Comparison of ENCODE assay signal across 9 cellular contexts in the genomic region with DNA sequence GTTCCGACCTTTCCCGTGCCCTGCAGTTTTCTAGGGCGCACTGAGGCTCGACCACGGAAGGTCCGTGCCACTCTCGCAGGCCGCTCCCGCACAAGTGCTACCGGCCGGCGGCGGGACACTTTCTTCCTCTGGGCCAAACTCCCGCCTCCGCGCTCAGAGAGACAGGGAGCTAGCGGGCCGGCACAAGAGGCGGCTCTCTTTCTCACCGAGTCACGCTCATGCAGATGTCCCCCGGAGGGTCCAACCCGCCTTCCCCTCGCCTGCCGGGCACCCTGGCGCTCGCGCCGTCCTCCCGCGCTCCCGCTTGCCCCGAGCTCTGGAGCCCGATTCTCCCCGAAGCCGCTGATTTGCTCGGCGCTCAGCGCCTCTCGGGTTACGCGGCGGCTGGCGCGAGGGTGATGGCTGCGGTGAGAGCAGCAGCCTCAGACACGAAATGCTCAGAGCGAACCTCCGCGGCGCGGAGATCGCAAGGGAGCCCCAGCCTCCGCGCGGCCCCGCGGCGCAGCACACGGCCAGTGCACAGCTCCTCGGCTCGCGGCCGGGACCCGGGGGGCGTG. TPM values are rescaled to one million over a fixed set of nuclear protein-coding genes. Genes with fewer than 3 reads are reported as not detected.
DNase-seq lines count a peak whose midpoint lies in the region; ATAC-seq and TF ChIP-seq lines count a peak whose summit lies in the region.
"Had no signal": no experiment of that assay in that cellular context is flagged by ENCODE, and none has a peak within 500 bp of the region (broad histone marks: within the 10 kb centered on the region; RNA-seq: fewer than 3 reads in every experiment).

No MANE protein-coding gene starts in this region.

- peak; percentile 40 for ATAC-seq in CD8-positive, alpha-beta T cell
- ATAC-seq in effector memory CD8-positive, alpha-beta T cell (replicated peaks), result peak; percentile 54
- no peak for ATAC-seq in thoracic aorta (ENCODE audit: insufficient number of reproducible peaks, low FRiP score, low read depth)

- H2BK5ac ChIP-seq in mesenchymal stem cell (ENCODE audit: low read depth, low read length, poor library complexity, severe bottlenecking), result no peak overlapping the region

- H2AFZ ChIP-seq in mesenchymal stem cell (ENCODE audit: low read depth, low read length), result no peak overlapping the region

- intact Hi-C loops in CD8-positive, alpha-beta T cell (cut with DNase I, micrococcal nuclease), result loop anchor here (1.0 to 10.0 kb wide), 2 partner anchors 37 to 258 kb away; no protein-coding TSS in a partner anchor

- no peak overlapping the region for H3K14ac ChIP-seq in mesenchymal stem cell (ENCODE audit: low read length in 2 of 2)

- peak overlapping the region; percentile 41 for H3K9ac ChIP-seq in mesenchymal stem cell (ENCODE audit: low read length)

- no peak overlapping the region for H2AK5ac ChIP-seq in mesenchymal stem cell (ENCODE audit: low read length, severe bottlenecking)

- no peak overlapping the region for H3K4ac ChIP-seq in mesenchymal stem cell (ENCODE audit: low read depth in 1 of 2, low read length in 2 of 2)

- no peak overlapping the region for H3K18ac ChIP-seq in mesenchymal stem cell (ENCODE audit: low read depth in 1 of 2, low read length in 2 of 2)

- H3K36me3 Mint-ChIP-seq in CD8-positive, alpha-beta T cell, result no peaks in the 10 kb centered on the region
- H3K36me3 Mint-ChIP-seq in effector memory CD8-positive, alpha-beta T cell (ENCODE audit: insufficient read depth), result peaks cover 3% of the 10 kb centered on the region
- H3K36me3 Mint-ChIP-seq: natural killer cell had no signal

- no peak overlapping the region for H3K23ac ChIP-seq in mesenchymal stem cell (ENCODE audit: low read length in 2 of 2)

- no peak overlapping the region for H3K27ac ChIP-seq in CD8-positive, alpha-beta T cell (ENCODE audit: low read depth, low read length)
- no peak overlapping the region for H3K27ac ChIP-seq in SJCRH30
- no peak overlapping the region for H3K27ac ChIP-seq in mesenchymal stem cell (ENCODE audit: low read length, poor library complexity, severe bottlenecking)
- H3K27ac ChIP-seq in thoracic aorta, result no peak overlapping the region

- H3K27me3 ChIP-seq in CD8-positive, alpha-beta T cell (ENCODE audit: insufficient read depth, low read length), result peaks cover 8% of the 10 kb centered on the region
- H3K27me3 ChIP-seq in SJCRH30 (peaks cover 15% of the 10 kb centered on the region), mesenchymal stem cell (ENCODE audit: control insufficient read depth in 1 of 2, insufficient read depth in 1 of 2, low read length in 2 of 2) (peaks cover 71 to 91% of the 10 kb centered on the region in 2 experiments), thoracic aorta (replicated peaks; ENCODE audit: insufficient read depth) (no peaks in the 10 kb centered on the region)

- no peaks in the 10 kb centered on the region for H3K9me3 ChIP-seq in CD8-positive, alpha-beta T cell (ENCODE audit: low read length)
- H3K9me3 ChIP-seq in SJCRH30 (replicated peaks) (no peaks in the 10 kb centered on the region), mesenchymal stem cell (ENCODE audit: control insufficient read depth, low read length) (no peaks in the 10 kb centered on the region), thoracic aorta (no peaks in the 10 kb centered on the region)

- H3K4me3 ChIP-seq in CD8-positive, alpha-beta T cell (ENCODE audit: low read depth, low read length), result peak overlapping the region; percentile 33
- H3K4me3 ChIP-seq in SJCRH30 (peak overlapping the region; percentile 52), mesenchymal stem cell (ENCODE audit: insufficient read depth in 1 of 2, low read depth in 1 of 2, low read length in 2 of 2) (peak overlapping the region; percentile 49 to 70), thoracic aorta (peak overlapping the region; percentile 73)

- CTCF ChIA-PET in CD8-positive, alpha-beta T cell (lab: Charles Lee), result interaction anchor here (1.2 to 2.4 kb wide), 7 partner anchors 8 to 69 kb away, joined by 3 to 6 read pairs (median 4); no protein-coding TSS in a partner anchor
- CTCF ChIA-PET in HEK293T (lab: Yijun Ruan, JAX), result interaction anchor here (0.7 to 2.6 kb wide), 7 partner anchors 10 to 330 kb away, joined by 3 to 12 read pairs (median 8); no protein-coding TSS in a partner anchor

- no peak overlapping the region for H2BK12ac ChIP-seq in mesenchymal stem cell (ENCODE audit: low read length in 2 of 2)

- peaks cover 16% of the 10 kb centered on the region for H3K4me1 Mint-ChIP-seq in CD8-positive, alpha-beta T cell (ENCODE audit: low read depth)
- H3K4me1 Mint-ChIP-seq in effector memory CD8-positive, alpha-beta T cell (ENCODE audit: low read depth in 2 of 2), result peaks cover 10 to 11% of the 10 kb centered on the region in 2 donors

- no peak overlapping the region for H4K8ac ChIP-seq in mesenchymal stem cell (ENCODE audit: low read length)

- no peaks in the 10 kb centered on the region for H3K36me3 ChIP-seq in CD8-positive, alpha-beta T cell (ENCODE audit: insufficient read depth, low read length)
- no peaks in the 10 kb centered on the region for H3K36me3 ChIP-seq in SJCRH30
- no peaks in the 10 kb centered on the region for H3K36me3 ChIP-seq in mesenchymal stem cell (ENCODE audit: control insufficient read depth in 1 of 2, insufficient read depth in 2 of 2, low read depth in 1 of 2, low read length in 2 of 2)
- no peaks in the 10 kb centered on the region for H3K36me3 ChIP-seq in thoracic aorta

- no peak for DNase-seq in CD8-positive, alpha-beta T cell
- peak; percentile 68 for DNase-seq in HEK293T (ENCODE audit: extremely low spot score)
- peak; percentile 71 to 80 for DNase-seq in SJCRH30
- no peak for DNase-seq in effector memory CD8-positive, alpha-beta T cell
- DNase-seq in mesenchymal stem cell, result peak; percentile 70
- DNase-seq in thoracic aorta (ENCODE audit: low spot score), result no peak
- no peak for DNase-seq in pons (ENCODE audit: low spot score)
- no peak for DNase-seq in cortex of kidney (lab: John Stamatoyannopoulos, UW)
- DNase-seq: natural killer cell had no signal

- peak overlapping the region; percentile 58 for H3K4me3 Mint-ChIP-seq in CD8-positive, alpha-beta T cell
- H3K4me3 Mint-ChIP-seq in effector memory CD8-positive, alpha-beta T cell, result peak overlapping the region; percentile 54 to 65

- H3K27ac Mint-ChIP-seq in CD8-positive, alpha-beta T cell, result no peak overlapping the region
- no peak overlapping the region for H3K27ac Mint-ChIP-seq in effector memory CD8-positive, alpha-beta T cell
- H3K27ac Mint-ChIP-seq: natural killer cell had no signal

- TF ChIP-seq CTCF in CD8-positive, alpha-beta T cell (IDR thresholded peaks at IDR 0.05), result no peak
- no peak for TF ChIP-seq CTCF in thoracic aorta (IDR thresholded peaks at IDR 0.05)

- no peak overlapping the region for H4K91ac ChIP-seq in mesenchymal stem cell (ENCODE audit: low read length)

- WGBS in mesenchymal stem cell, result under 1% methylated on average over 31 of the region's 66 CpGs

- H2BK15ac ChIP-seq in mesenchymal stem cell (ENCODE audit: low read depth, poor library complexity, severe bottlenecking), result no peak overlapping the region

- no peak overlapping the region for H2BK120ac ChIP-seq in mesenchymal stem cell (ENCODE audit: low read depth, low read length)

- H3K79me1 ChIP-seq in mesenchymal stem cell (replicated peaks; ENCODE audit: low read length, poor library complexity, severe bottlenecking), result no peaks in the 10 kb centered on the region

- POLR2A ChIA-PET in CD8-positive, alpha-beta T cell (lab: Charles Lee), result no interaction called here
- POLR2A ChIA-PET in HEK293T (lab: Yijun Ruan, JAX), result interaction anchor here (0.6 to 1.4 kb wide), 2 partner anchors 15 to 34 kb away, joined by 3 to 6 read pairs; no protein-coding TSS in a partner anchor

- no peaks in the 10 kb centered on the region for H3K9me3 Mint-ChIP-seq in CD8-positive, alpha-beta T cell
- no peaks in the 10 kb centered on the region for H3K9me3 Mint-ChIP-seq in effector memory CD8-positive, alpha-beta T cell
- H3K9me3 Mint-ChIP-seq: natural killer cell had no signal

- H3K4me1 ChIP-seq in CD8-positive, alpha-beta T cell (ENCODE audit: insufficient read depth, low read length), result peaks cover 11% of the 10 kb centered on the region
- H3K4me1 ChIP-seq in SJCRH30 (no peaks in the 10 kb centered on the region), mesenchymal stem cell (ENCODE audit: control insufficient read depth, insufficient read depth, low read depth, low read length) (peaks cover 12% of the 10 kb centered on the region), thoracic aorta (ENCODE audit: control insufficient read depth in 1 of 2, low read depth in 2 of 2) (peaks cover 14 to 29% of the 10 kb centered on the region in 2 donors)

- H3K27me3 Mint-ChIP-seq in CD8-positive, alpha-beta T cell (ENCODE audit: low read depth), result peaks cover 56% of the 10 kb centered on the region
- peaks cover 69 to 96% of the 10 kb centered on the region in 2 donors for H3K27me3 Mint-ChIP-seq in effector memory CD8-positive, alpha-beta T cell

- peak overlapping the region; percentile 69 for H3K4me2 ChIP-seq in mesenchymal stem cell (ENCODE audit: low read length, poor library complexity, severe bottlenecking)

TF ChIP-seq in HEK293T, 16 proteins besides CTCF, POLR2A, EP300 and RAD21:
- TF ChIP-seq FOXK2 (IDR thresholded peaks at IDR 0.05), result no peak
- peak; percentile 72 for TF ChIP-seq L3MBTL2 (conservative IDR thresholded peaks at IDR 0.05)

RNA-seq across cellular contexts. Expression of gene LMO1, which starts 1.0 kb away (rescaled TPM):
- not detected for total RNA-seq in CD8-positive, alpha-beta T cell
- total RNA-seq in SJCRH30 (2014; rRNA removed; shearing (Covaris generic)), result 0.20 and 0.24 TPM in 2 replicates
- polyA plus RNA-seq in mesenchymal stem cell (2013, experiment 1 of 2), result not detected
- polyA plus RNA-seq in mesenchymal stem cell (2013, experiment 2 of 2), result not detected
- not detected for total RNA-seq in thoracic aorta
- total RNA-seq: natural killer cell had no signal

Comparison
In these comparisons a context has a peak if more than half of its experiments do, and no peak if none do; other contexts are left out.
1. DNase-seq: peak in HEK293T (single experiment), SJCRH30 (2 of 2) and mesenchymal stem cell (single experiment); none in CD8-positive, alpha-beta T cell (0 of 7), effector memory CD8-positive, alpha-beta T cell (0 of 3), thoracic aorta (single experiment), pons (single experiment) and cortex of kidney (single experiment).
2. Peak in every context shown above with its lines, with median percentiles within 50 percentile points of each other: H3K4me3 ChIP-seq.